Comparison of ENCODE assay signal across 1 cellular context in the genomic region with DNA sequence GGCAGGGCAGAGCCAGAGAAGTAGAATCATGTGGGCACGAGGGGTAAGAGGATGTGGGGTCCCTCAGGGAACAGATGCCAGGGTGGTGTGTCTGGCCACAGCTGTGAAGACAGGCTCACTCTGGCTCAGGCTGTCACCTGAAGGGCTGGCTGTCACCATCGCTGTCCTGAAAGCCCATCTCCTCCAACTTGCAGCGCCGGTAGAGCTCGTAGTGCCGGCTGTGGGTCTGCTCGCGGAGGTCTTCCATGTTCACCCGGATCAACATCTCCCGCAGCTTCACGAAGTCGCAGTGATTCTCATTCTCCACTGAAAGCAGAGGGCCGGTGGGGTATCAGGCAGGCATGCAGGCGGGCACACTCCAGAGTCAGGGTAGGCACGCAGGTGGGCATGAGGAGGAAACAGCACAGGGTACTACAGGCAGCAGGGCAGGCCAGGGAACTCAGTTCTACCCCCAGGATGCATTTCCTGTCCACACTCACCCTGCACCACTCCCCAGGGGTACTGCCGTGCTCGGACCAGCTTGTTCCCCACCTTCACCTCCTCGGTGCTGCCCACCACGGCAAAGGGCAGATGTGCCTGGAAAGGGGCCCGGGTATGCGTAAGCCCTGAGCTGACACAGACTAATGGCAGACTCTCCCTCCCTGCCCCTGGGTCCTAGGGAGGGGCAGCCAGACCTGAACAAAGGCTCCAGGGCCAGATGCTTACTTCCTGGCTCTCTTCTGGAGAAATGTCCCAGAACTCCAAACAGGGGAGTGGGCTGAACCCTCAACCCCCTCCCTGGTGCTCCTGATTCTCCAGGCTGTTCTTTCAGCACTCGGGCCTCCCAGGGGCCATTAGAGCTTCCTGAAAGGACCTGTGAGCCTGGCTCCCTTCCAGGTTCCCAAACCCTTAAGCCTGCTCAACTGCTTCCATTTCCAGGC.
A peak's percentile ranks its signal among the peaks of the same experiment; 100 is the strongest.
TF ChIP-seq lines count a peak whose summit lies in the region.

No MANE protein-coding gene starts in this region.

TF ChIP-seq in K562, 482 proteins besides CTCF, POLR2A, EP300 and RAD21:
- TF ChIP-seq POLR2G (IDR thresholded peaks at IDR 0.05; ENCODE audit: low read depth, low read length) (peak; percentile 30; the same call in 1 of the 2 replicates), ZEB2 (IDR thresholded peaks at IDR 0.05) (no peak)
